24 cellular contexts compared by ENCODE assay signal in the genomic region with DNA sequence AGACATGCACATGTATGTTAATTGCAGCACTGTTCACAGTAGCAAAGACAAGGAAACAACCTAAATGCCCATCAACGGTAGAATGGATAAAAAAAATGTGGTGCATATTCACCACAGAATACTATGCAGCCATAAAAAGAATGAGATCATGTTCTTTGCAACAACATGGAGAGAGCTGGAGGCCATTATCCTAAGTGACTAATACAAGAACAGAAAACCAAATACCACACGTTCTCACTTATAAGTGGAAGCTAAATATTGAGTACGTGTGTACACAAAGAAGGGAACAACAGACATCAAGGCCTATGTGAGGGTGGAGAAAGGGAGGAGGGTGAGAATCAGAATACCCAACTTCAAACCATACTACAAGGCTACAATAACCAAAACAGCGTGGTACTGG. TPM values are rescaled to one million over a fixed set of nuclear protein-coding genes. Genes with fewer than 3 reads are reported as not detected.
DNase-seq lines count a peak whose midpoint lies in the region; ATAC-seq and TF ChIP-seq lines count a peak whose summit lies in the region.
"Had no signal": no experiment of that assay in that cellular context is flagged by ENCODE, and none has a peak within 500 bp of the region (broad histone marks: within the 10 kb centered on the region; RNA-seq: fewer than 3 reads in every experiment).

No MANE protein-coding gene starts in this region.

- H3K9me3 ChIP-seq in endodermal cell (ENCODE audit: control insufficient read depth, low read length): no peaks in the 10 kb centered on the region
- H3K9me3 ChIP-seq: SK-N-SH had no signal

- WGBS in endodermal cell (ENCODE audit: insufficient coverage in 1 of 2, insufficient read length in 1 of 2), 2 experiments: 96 to 100% methylated on average over 1 to 2 of the region's 4 CpGs

- no peaks in the 10 kb centered on the region for H3K4me1 ChIP-seq in endodermal cell (ENCODE audit: control insufficient read depth, insufficient read depth, low read length)

- TF ChIP-seq CTCF in endodermal cell (conservative IDR thresholded peaks at IDR 0.05): no peak

- DNase-seq in DMS53 (lab: John Stamatoyannopoulos, UW) (peak; percentile 16), DMS53 treated with DMSO at 0.1 percent for 48 hours (lab: John Stamatoyannopoulos, UW; ENCODE audit: unreplicated experiment) (no peak), epidermal melanocyte (ENCODE audit: insufficient read length, low spot score) (no peak), endodermal cell (no peak), NCI-H345 (lab: John Stamatoyannopoulos, UW) (no peak)
- no peak for DNase-seq in stimulated activated CD4-positive, alpha-beta T cell treated with anti-CD3 and anti-CD28 coated beads, Interleukin-4, amount 100 ng/mL, for 1 hour
- DNase-seq: AML-193, DMS79 treated with DMSO at 0.1 percent for 48 hours, KBM-7, NCI-H1105 treated with DMSO at 0.1 percent for 48 hours, NCI-H1694, NCI-H2081 treated with DMSO at 0.1 percent for 48 hours, NCI-H510A, NCI-H748 treated with DMSO at 0.1 percent for 48 hours, SHP77 treated with DMSO at 0.1 percent for 48 hours, SK-N-SH, T-cell had no signal

- no peak overlapping the region for H3K27ac Mint-ChIP-seq in endodermal cell
- H3K27ac Mint-ChIP-seq: GM23338, T-cell had no signal

- H3K36me3 ChIP-seq in endodermal cell (ENCODE audit: control insufficient read depth, insufficient read depth, low read length): no peaks in the 10 kb centered on the region

- no peaks in the 10 kb centered on the region for H3K4me1 Mint-ChIP-seq in endodermal cell
- H3K4me1 Mint-ChIP-seq: GM23338, T-cell had no signal

- H3K27me3 Mint-ChIP-seq in endodermal cell (ENCODE audit: insufficient read depth): no peaks in the 10 kb centered on the region

- no peak overlapping the region for H3K9ac ChIP-seq in endodermal cell (ENCODE audit: extremely low read depth, low read length, poor library complexity, severe bottlenecking)
- H3K9ac ChIP-seq: SK-N-SH had no signal

- peak; percentile 38 for ATAC-seq in HG02798 (IDR thresholded peaks at IDR 0.05; ENCODE audit: poor library complexity, unreplicated experiment)
- peak; percentile 22 for ATAC-seq in HG03520 (IDR thresholded peaks at IDR 0.05; ENCODE audit: unreplicated experiment)
- ATAC-seq: GM23338, HCT116, T-cell had no signal

- no peaks in the 10 kb centered on the region for H3K36me3 Mint-ChIP-seq in endodermal cell (ENCODE audit: low read depth)
- H3K36me3 Mint-ChIP-seq: T-cell had no signal

- H3K9me3 Mint-ChIP-seq in endodermal cell: peaks cover 9% of the 10 kb centered on the region

- no peak overlapping the region for H3K4me3 ChIP-seq in endodermal cell (ENCODE audit: low read length)
- H3K4me3 ChIP-seq: GM23338 had no signal

- no peaks in the 10 kb centered on the region for H3K27me3 ChIP-seq in endodermal cell (ENCODE audit: control insufficient read depth, insufficient read depth, low read length, poor library complexity, severe bottlenecking)

- no peak overlapping the region for H3K4me3 Mint-ChIP-seq in endodermal cell
- H3K4me3 Mint-ChIP-seq: GM23338, T-cell had no signal

- no peak overlapping the region for H3K27ac ChIP-seq in endodermal cell (ENCODE audit: low read depth, low read length)
- H3K27ac ChIP-seq: 22Rv1, C4-2B had no signal

RNA-seq across cellular contexts. Expression of a gene that starts 17.4 kb away (rescaled TPM):
- 1 to 10 TPM; 4.4 to 5.4 TPM for total RNA-seq in endodermal cell
- polyA plus RNA-seq in endodermal cell (2013, experiment 1 of 2): 1.4 TPM
- polyA plus RNA-seq in endodermal cell (2013, experiment 2 of 2): 0.99 TPM
- total RNA-seq: G401 had no signal
